In genomic region chr2:152835674-152836073, GRCh38 we compare ENCODE assay signal across 29 cellular contexts.
"Had no signal": no experiment of that assay in that cellular context is flagged by ENCODE, and none has a peak within 500 bp of the region (broad histone marks: within the 10 kb centered on the region; RNA-seq: fewer than 3 reads in every experiment).

No MANE protein-coding gene starts in this region.

- DNase-seq: stimulated activated CD4-positive, alpha-beta T cell treated with anti-CD3 and anti-CD28 coated beads, Interleukin-2, amount 100 ng/mL, for 48 hours; stimulated activated CD4-positive, alpha-beta T cell treated with anti-CD3 and anti-CD28 coated beads, Interleukin-4, amount 100 ng/mL, for 1 hour; stimulated activated CD4-positive, alpha-beta T cell treated with anti-CD3 and anti-CD28 coated beads, Interleukin-4, amount 100 ng/mL, for 24 hours; stimulated activated CD4-positive, alpha-beta T cell treated with anti-CD3 and anti-CD28 coated beads, Interleukin-4, amount 100 ng/mL, for 4 hours; stimulated activated CD8-positive, alpha-beta memory T cell treated with anti-CD3 and anti-CD28 coated beads, Interleukin-4, amount 100 ng/mL, for 48 hours; stimulated activated naive B cell treated with anti-CD40 and anti-IgM and Interleukin-4, amounts not matched to agents 10 μg/mL and 1 μg/mL and 100 μg/mL, for 72 hours; stimulated activated naive CD4-positive, alpha-beta T cell; stimulated activated naive CD4-positive, alpha-beta T cell treated with Interleukin-2 at 50 U/mL for 16 hours; stimulated activated naive CD8-positive, alpha-beta T cell treated with anti-CD3 and anti-CD28 coated beads, Interleukin-15, amount 100 ng/mL, for 72 hours; stimulated activated naive CD8-positive, alpha-beta T cell treated with anti-CD3 and anti-CD28 coated beads, Interleukin-15, Interleukin-2, amounts not matched to agents 100 U/mL and 50 U/mL, for 24 hours; stomach; substantia nigra; testis; thyroid gland; tibial artery; transverse colon; trophoblast cell; upper lobe of left lung; upper lobe of right lung; uterus had no signal

- H3K27me3 Mint-ChIP-seq: stimulated activated naive B cell treated with anti-CD40 and anti-IgM and Interleukin-4, amounts not matched to agents 10 μg/mL and 1 μg/mL and 100 μg/mL, for 72 hours; type B pancreatic cell had no signal

- H3K4me3 ChIP-seq: stomach, suprapubic skin, testis, thoracic aorta, thyroid gland, tibial artery, tibial nerve, transverse colon, upper lobe of left lung, upper lobe of right lung, uterus, vagina had no signal

- H3K4me1 ChIP-seq: stomach, suprapubic skin, testis, thyroid gland, tibial artery, tibial nerve, transverse colon, upper lobe of left lung, upper lobe of right lung, uterus, vagina had no signal

- H3K36me3 ChIP-seq: stomach, suprapubic skin, thoracic aorta, thyroid gland, tibial artery, tibial nerve, transverse colon, upper lobe of left lung, upper lobe of right lung, uterus, vagina had no signal

- ATAC-seq: stimulated activated effector memory CD8-positive, alpha-beta T cell treated with anti-CD3 and anti-CD28 coated beads, Interleukin-12 subunit alpha, Interleukin-12 subunit beta, amount 100 ng/mL, for 72 hours; stimulated activated memory B cell treated with anti-CD40 and anti-IgM and Interleukin-4, amounts not matched to agents 10 μg/mL and 1 μg/mL and 100 μg/mL, for 72 hours; stimulated activated naive B cell treated with anti-CD40 and anti-IgM and Interleukin-4, amounts not matched to agents 10 μg/mL and 1 μg/mL and 100 μg/mL, for 72 hours; stimulated activated naive CD8-positive, alpha-beta T cell treated with anti-CD3 and anti-CD28 coated beads, Interleukin-15, amount 100 ng/mL, for 72 hours; stimulated activated naive CD8-positive, alpha-beta T cell treated with anti-CD3 and anti-CD28 coated beads, Interleukin-15, Interleukin-2, amounts not matched to agents 100 U/mL and 50 U/mL, for 24 hours; upper lobe of right lung had no signal

- H3K27me3 ChIP-seq: stomach, suprapubic skin, testis, thyroid gland, tibial artery, tibial nerve, transverse colon, upper lobe of left lung, upper lobe of right lung, uterus, vagina had no signal

- H3K4me3 Mint-ChIP-seq: stimulated activated effector memory CD8-positive, alpha-beta T cell treated with anti-CD3 and anti-CD28 coated beads, Interleukin-12 subunit alpha, Interleukin-12 subunit beta, amount 100 ng/mL, for 72 hours; stimulated activated memory B cell treated with anti-CD40 and anti-IgM and Interleukin-4, amounts not matched to agents 10 μg/mL and 1 μg/mL and 100 μg/mL, for 72 hours; stimulated activated naive B cell treated with anti-CD40 and anti-IgM and Interleukin-4, amounts not matched to agents 10 μg/mL and 1 μg/mL and 100 μg/mL, for 72 hours; stimulated activated naive CD8-positive, alpha-beta T cell treated with anti-CD3 and anti-CD28 coated beads, Interleukin-15, amount 100 ng/mL, for 72 hours; stimulated activated naive CD8-positive, alpha-beta T cell treated with anti-CD3 and anti-CD28 coated beads, Interleukin-15, Interleukin-2, amounts not matched to agents 100 ng/mL and 50 ng/mL, for 24 hours; type B pancreatic cell had no signal

- H3K9me3 ChIP-seq: suprapubic skin, testis, thoracic aorta, thyroid gland, tibial artery, tibial nerve, transverse colon, upper lobe of left lung, upper lobe of right lung, uterus, vagina had no signal

- H3K27ac ChIP-seq: stomach, suprapubic skin, testis, thoracic aorta, thyroid gland, tibial artery, tibial nerve, transverse colon, upper lobe of left lung, upper lobe of right lung, uterus, vagina had no signal

- H3K36me3 Mint-ChIP-seq: stimulated activated effector memory CD8-positive, alpha-beta T cell treated with anti-CD3 and anti-CD28 coated beads, Interleukin-12 subunit alpha, Interleukin-12 subunit beta, amount 100 ng/mL, for 72 hours; stimulated activated memory B cell treated with anti-CD40 and anti-IgM and Interleukin-4, amounts not matched to agents 10 μg/mL and 1 μg/mL and 100 μg/mL, for 72 hours; stimulated activated naive B cell treated with anti-CD40 and anti-IgM and Interleukin-4, amounts not matched to agents 10 μg/mL and 1 μg/mL and 100 μg/mL, for 72 hours; type B pancreatic cell had no signal

- H3K27ac Mint-ChIP-seq: stimulated activated effector memory CD8-positive, alpha-beta T cell treated with anti-CD3 and anti-CD28 coated beads, Interleukin-12 subunit alpha, Interleukin-12 subunit beta, amount 100 ng/mL, for 72 hours; stimulated activated memory B cell treated with anti-CD40 and anti-IgM and Interleukin-4, amounts not matched to agents 10 μg/mL and 1 μg/mL and 100 μg/mL, for 72 hours; stimulated activated naive B cell treated with anti-CD40 and anti-IgM and Interleukin-4, amounts not matched to agents 10 μg/mL and 1 μg/mL and 100 μg/mL, for 72 hours; stimulated activated naive CD8-positive, alpha-beta T cell treated with anti-CD3 and anti-CD28 coated beads, Interleukin-15, amount 100 ng/mL, for 72 hours; stimulated activated naive CD8-positive, alpha-beta T cell treated with anti-CD3 and anti-CD28 coated beads, Interleukin-15, Interleukin-2, amounts not matched to agents 100 ng/mL and 50 ng/mL, for 24 hours; type B pancreatic cell had no signal

- H3K4me1 Mint-ChIP-seq: stimulated activated effector memory CD8-positive, alpha-beta T cell treated with anti-CD3 and anti-CD28 coated beads, Interleukin-12 subunit alpha, Interleukin-12 subunit beta, amount 100 ng/mL, for 72 hours; stimulated activated memory B cell treated with anti-CD40 and anti-IgM and Interleukin-4, amounts not matched to agents 10 μg/mL and 1 μg/mL and 100 μg/mL, for 72 hours; stimulated activated naive B cell treated with anti-CD40 and anti-IgM and Interleukin-4, amounts not matched to agents 10 μg/mL and 1 μg/mL and 100 μg/mL, for 72 hours; stimulated activated naive CD8-positive, alpha-beta T cell treated with anti-CD3 and anti-CD28 coated beads, Interleukin-15, amount 100 ng/mL, for 72 hours had no signal

- FAIRE-seq: urothelium cell line had no signal

- H3K9me3 Mint-ChIP-seq: stimulated activated effector memory CD8-positive, alpha-beta T cell treated with anti-CD3 and anti-CD28 coated beads, Interleukin-12 subunit alpha, Interleukin-12 subunit beta, amount 100 ng/mL, for 72 hours; type B pancreatic cell had no signal
